ENCODE assay signal across 10 cellular contexts in the genomic region with DNA sequence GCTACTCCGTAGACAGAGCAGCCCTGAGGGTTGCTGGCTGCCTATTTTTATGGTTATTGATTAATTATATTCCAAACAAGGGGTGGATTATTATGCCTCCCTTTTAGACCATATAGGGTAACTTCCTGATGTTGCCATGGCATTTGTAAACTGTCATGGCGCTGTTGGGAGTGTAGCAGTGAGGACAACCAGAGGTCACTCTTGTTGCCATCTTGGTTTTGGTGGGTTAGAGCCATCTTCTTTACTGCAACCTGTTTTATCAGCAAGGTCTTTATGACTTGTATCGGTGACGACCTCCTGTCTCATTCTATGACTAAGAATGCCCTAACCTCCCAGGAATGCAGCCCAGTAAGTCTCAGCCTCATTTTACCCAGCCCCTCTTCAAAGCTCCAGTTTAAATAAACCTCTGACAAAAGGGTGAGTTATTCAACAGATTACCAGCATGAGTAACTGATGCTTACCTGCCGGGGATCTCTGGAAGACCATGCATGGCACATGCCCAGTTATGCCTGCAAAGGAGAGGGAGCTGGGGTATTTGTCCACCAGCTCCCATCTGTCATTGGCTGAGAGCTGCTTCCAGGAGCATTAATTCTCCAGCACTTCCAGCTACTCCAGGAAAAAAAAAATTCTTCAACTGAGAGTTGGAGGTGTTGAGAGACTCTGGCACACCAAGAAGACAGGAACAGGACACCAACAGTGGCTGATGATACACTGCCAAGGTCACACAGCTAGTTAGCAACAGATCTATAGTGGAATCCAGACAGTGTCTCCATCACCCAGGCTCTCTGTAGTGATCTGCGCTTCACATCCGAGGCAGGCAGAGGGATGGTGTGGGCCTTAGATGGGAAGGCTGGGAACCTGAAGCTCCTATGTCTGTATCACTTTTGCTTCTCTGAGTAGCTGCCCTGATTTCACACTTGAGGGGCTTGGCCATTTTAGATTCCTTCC. TPM values are rescaled to one million over a fixed set of nuclear protein-coding genes. Genes with fewer than 3 reads are reported as not detected.
DNase-seq lines count a peak whose midpoint lies in the region; ATAC-seq and TF ChIP-seq lines count a peak whose summit lies in the region.
"Had no signal": no experiment of that assay in that cellular context is flagged by ENCODE, and none has a peak within 500 bp of the region (broad histone marks: within the 10 kb centered on the region; RNA-seq: fewer than 3 reads in every experiment).

No MANE protein-coding gene starts in this region.

- H3K36me3 Mint-ChIP-seq in activated T-cell treated with anti-CD3 and anti-CD28 coated beads, Interleukin-2, amount 50 U/mL, for 24 hours (ENCODE audit: low read depth): peaks cover 71% of the 10 kb centered on the region
- H3K36me3 Mint-ChIP-seq in activated CD4-positive, alpha-beta memory T cell treated with anti-CD3 and anti-CD28 coated beads for 36 hours: peaks cover 50% of the 10 kb centered on the region
- peaks cover 87% of the 10 kb centered on the region for H3K36me3 Mint-ChIP-seq in stimulated activated effector memory CD8-positive, alpha-beta T cell treated with anti-CD3 and anti-CD28 coated beads, Interleukin-12 subunit alpha, Interleukin-12 subunit beta, amount 100 ng/mL, for 72 hours

- peak overlapping the region; percentile 10 for H3K4me3 Mint-ChIP-seq in activated T-cell treated with anti-CD3 and anti-CD28 coated beads, Interleukin-2, amount 50 U/mL, for 24 hours
- peak overlapping the region; percentile 7 for H3K4me3 Mint-ChIP-seq in activated CD4-positive, alpha-beta memory T cell treated with anti-CD3 and anti-CD28 coated beads for 36 hours
- no peak overlapping the region for H3K4me3 Mint-ChIP-seq in stimulated activated effector memory CD8-positive, alpha-beta T cell treated with anti-CD3 and anti-CD28 coated beads, Interleukin-12 subunit alpha, Interleukin-12 subunit beta, amount 100 ng/mL, for 72 hours
- H3K4me3 Mint-ChIP-seq: neural crest cell had no signal

- peak overlapping the region; percentile 91 for H3K27ac Mint-ChIP-seq in activated T-cell treated with anti-CD3 and anti-CD28 coated beads, Interleukin-2, amount 50 U/mL, for 24 hours
- H3K27ac Mint-ChIP-seq in activated CD4-positive, alpha-beta memory T cell treated with anti-CD3 and anti-CD28 coated beads for 36 hours: peak overlapping the region; percentile 98
- H3K27ac Mint-ChIP-seq in stimulated activated effector memory CD8-positive, alpha-beta T cell treated with anti-CD3 and anti-CD28 coated beads, Interleukin-12 subunit alpha, Interleukin-12 subunit beta, amount 100 ng/mL, for 72 hours: no peak overlapping the region

- intact Hi-C loops in activated CD4-positive, alpha-beta memory T cell treated with anti-CD3 and anti-CD28 coated beads for 36 hours (cut with micrococcal nuclease): loop anchor here (5.0 kb wide), 1 partner anchor 113 kb away; no protein-coding TSS in a partner anchor

- POLR2A ChIA-PET in activated CD4-positive, alpha-beta memory T cell treated with anti-CD3 and anti-CD28 coated beads for 36 hours (lab: Charles Lee): interaction anchor here (0.7 to 4.1 kb wide), 6 partner anchors 26 to 130 kb away, joined by 3 to 87 read pairs (median 33); a partner anchor contains a TSS

- DNase-seq in activated T-cell treated with anti-CD3 and anti-CD28 coated beads, Interleukin-2, amount 50 U/mL, for 24 hours: no peak
- DNase-seq in activated T-cell treated with anti-CD3 and anti-CD28 coated beads, Interleukin-2, amount 50 U/mL, for 1 hour: no peak
- DNase-seq in activated CD4-positive, alpha-beta memory T cell treated with anti-CD3 and anti-CD28 coated beads for 36 hours: peak; percentile 46
- DNase-seq in foreskin fibroblast (peak; percentile 62 to 72), GM19240 (ENCODE audit: insufficient read length, low spot score) (no peak)
- DNase-seq in stimulated activated effector memory CD8-positive, alpha-beta T cell treated with anti-CD3 and anti-CD28 coated beads, Interleukin-12 subunit alpha, Interleukin-12 subunit beta, amount 100 ng/mL, for 72 hours (ENCODE audit: low spot score in 2 of 2): no peak
- DNase-seq: C1 segment of cervical spinal cord had no signal

- peaks cover 86% of the 10 kb centered on the region for H3K4me1 Mint-ChIP-seq in activated T-cell treated with anti-CD3 and anti-CD28 coated beads, Interleukin-2, amount 50 U/mL, for 24 hours (ENCODE audit: low read depth)
- H3K4me1 Mint-ChIP-seq in activated CD4-positive, alpha-beta memory T cell treated with anti-CD3 and anti-CD28 coated beads for 36 hours (ENCODE audit: low read depth): peaks cover 69% of the 10 kb centered on the region
- H3K4me1 Mint-ChIP-seq in stimulated activated effector memory CD8-positive, alpha-beta T cell treated with anti-CD3 and anti-CD28 coated beads, Interleukin-12 subunit alpha, Interleukin-12 subunit beta, amount 100 ng/mL, for 72 hours: peaks cover 72% of the 10 kb centered on the region

- CTCF ChIA-PET in activated CD4-positive, alpha-beta memory T cell treated with anti-CD3 and anti-CD28 coated beads for 36 hours (lab: Charles Lee): interaction anchor here (0.7 to 6.2 kb wide), 13 partner anchors 9 to 211 kb away, joined by 3 to 108 read pairs (median 14); a partner anchor contains a TSS

- ATAC-seq in stimulated activated effector memory CD8-positive, alpha-beta T cell treated with anti-CD3 and anti-CD28 coated beads, Interleukin-12 subunit alpha, Interleukin-12 subunit beta, amount 100 ng/mL, for 72 hours: peak; percentile 16
- ATAC-seq in HG03108 (IDR thresholded peaks at IDR 0.05; ENCODE audit: unreplicated experiment) (no peak), HG02840 (IDR thresholded peaks at IDR 0.05; ENCODE audit: low FRiP score, unreplicated experiment) (no peak)

- H3K4me3 ChIP-seq in foreskin fibroblast (ENCODE audit: low read depth in 1 of 2, low read length in 2 of 2): no peak overlapping the region

- no peaks in the 10 kb centered on the region for H3K27me3 Mint-ChIP-seq in activated T-cell treated with anti-CD3 and anti-CD28 coated beads, Interleukin-2, amount 50 U/mL, for 24 hours
- no peaks in the 10 kb centered on the region for H3K27me3 Mint-ChIP-seq in activated CD4-positive, alpha-beta memory T cell treated with anti-CD3 and anti-CD28 coated beads for 36 hours

- TF ChIP-seq CTCF in foreskin fibroblast (IDR thresholded peaks at IDR 0.05; ENCODE audit: low read depth, low read length): no peak

- H3K9me3 Mint-ChIP-seq in activated T-cell treated with anti-CD3 and anti-CD28 coated beads, Interleukin-2, amount 50 U/mL, for 24 hours: peaks cover 9% of the 10 kb centered on the region
- peaks cover 9% of the 10 kb centered on the region for H3K9me3 Mint-ChIP-seq in activated CD4-positive, alpha-beta memory T cell treated with anti-CD3 and anti-CD28 coated beads for 36 hours
- peaks cover 3% of the 10 kb centered on the region for H3K9me3 Mint-ChIP-seq in stimulated activated effector memory CD8-positive, alpha-beta T cell treated with anti-CD3 and anti-CD28 coated beads, Interleukin-12 subunit alpha, Interleukin-12 subunit beta, amount 100 ng/mL, for 72 hours
- H3K9me3 Mint-ChIP-seq: neural crest cell had no signal

RNA-seq across cellular contexts. Expression of a gene that starts 36.6 kb away (rescaled TPM):
- total RNA-seq in activated CD4-positive, alpha-beta memory T cell treated with anti-CD3 and anti-CD28 coated beads for 36 hours: 10 to 100 TPM; 55.0 to 55.9 TPM

RNA-seq across cellular contexts. Expression of a gene that starts 51.6 kb away (rescaled TPM):
- 100 to 1,000 TPM; 146 to 153 TPM for total RNA-seq in activated CD4-positive, alpha-beta memory T cell treated with anti-CD3 and anti-CD28 coated beads for 36 hours

Comparison
In these comparisons a context has a peak if more than half of its experiments do, and no peak if none do; other contexts are left out.
1. DNase-seq: peak in activated CD4-positive, alpha-beta memory T cell treated with anti-CD3 and anti-CD28 coated beads for 36 hours (single experiment) and foreskin fibroblast (2 of 2); none in activated T-cell treated with anti-CD3 and anti-CD28 coated beads, Interleukin-2, amount 50 U/mL, for 24 hours (single experiment), activated T-cell treated with anti-CD3 and anti-CD28 coated beads, Interleukin-2, amount 50 U/mL, for 1 hour (single experiment), stimulated activated effector memory CD8-positive, alpha-beta T cell treated with anti-CD3 and anti-CD28 coated beads, Interleukin-12 subunit alpha, Interleukin-12 subunit beta, amount 100 ng/mL, for 72 hours (0 of 2) and GM19240 (single experiment).